Comparison of ENCODE assay signal across 1 cellular context in genomic region chr14:76201162-76201561, GRCh38.
TF ChIP-seq lines count a peak whose summit lies in the region.

No MANE protein-coding gene starts in this region.

TF ChIP-seq in K562, 482 proteins besides CTCF, POLR2A, EP300 and RAD21:
- peak; percentile 63 for TF ChIP-seq FOSL1 (tag; conservative IDR thresholded peaks at IDR 0.05)
- no peak for TF ChIP-seq ARHGAP35 (IDR thresholded peaks at IDR 0.05; ENCODE audit: partially characterized antibody)
- no peak for TF ChIP-seq TAF1 (IDR thresholded peaks at IDR 0.05; ENCODE audit: control insufficient read depth, extremely low read depth, insufficient read depth, low read length, severe bottlenecking)
- peak; percentile 47; the same call in 1 of the 2 replicates for TF ChIP-seq ATF3 (IDR thresholded peaks at IDR 0.05)
- TF ChIP-seq ATF3 (CRISPR knock-in tag; conservative IDR thresholded peaks at IDR 0.05), result no peak
